16 cellular contexts compared by ENCODE assay signal in the genomic region with DNA sequence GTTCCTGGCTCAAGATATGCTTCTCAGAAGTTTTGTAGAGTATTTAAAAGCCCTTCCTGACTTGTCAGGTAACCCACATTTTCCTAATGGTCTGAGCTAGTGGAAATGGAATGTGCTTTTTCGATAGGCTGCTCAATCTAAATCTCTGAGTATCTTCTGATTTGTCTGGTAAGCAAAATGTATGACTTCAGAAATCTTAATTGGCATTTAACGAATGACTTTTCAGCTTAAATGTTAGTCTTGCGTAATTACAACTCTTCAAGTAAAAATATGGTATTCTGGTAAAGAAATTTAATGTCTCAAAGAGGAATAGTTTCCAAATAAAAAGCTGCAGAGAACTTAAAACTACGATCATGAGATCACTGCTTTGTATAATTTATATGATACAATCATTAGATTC.
DNase-seq lines count a peak whose midpoint lies in the region; ATAC-seq, FAIRE-seq and TF ChIP-seq lines count a peak whose summit lies in the region.
"Had no signal": no experiment of that assay in that cellular context is flagged by ENCODE, and none has a peak within 500 bp of the region (broad histone marks: within the 10 kb centered on the region; RNA-seq: fewer than 3 reads in every experiment).

No MANE protein-coding gene starts in this region.

- BruUV-seq in IMR-90 (replicated peaks; lab: Mats Ljungman, UMichigan) (no TSS peak), endothelial cell of umbilical vein (replicated peaks; lab: Mats Ljungman, UMichigan) (no TSS peak)

- DNase-seq in IMR-90, result no peak
- DNase-seq in endothelial cell of umbilical vein (ENCODE audit: low read depth, low spot score), result no peak
- DNase-seq in germinal center (ENCODE audit: low spot score), result no peak
- no peak for DNase-seq in naive thymus-derived CD4-positive, alpha-beta T cell
- DNase-seq in GM20000 (ENCODE audit: low spot score), result no peak
- DNase-seq: CD4-positive, alpha-beta T cell; CD8-positive, alpha-beta memory T cell; DMS79 treated with DMSO at 0.1 percent for 48 hours had no signal

- no peak overlapping the region for H3K56ac ChIP-seq in IMR-90 (ENCODE audit: extremely low read depth, insufficient read depth, low read length)

- H2AFZ ChIP-seq in ACC112 (ENCODE audit: low read length, unreplicated experiment), result peak overlapping the region; percentile 57
- no peak overlapping the region for H2AFZ ChIP-seq in IMR-90 (replicated peaks; ENCODE audit: low read length, poor library complexity)
- H2AFZ ChIP-seq in endothelial cell of umbilical vein (ENCODE audit: low read depth, low read length), result peak overlapping the region; percentile 57
- H2AFZ ChIP-seq: GM23338 had no signal

- POLR2A ChIA-PET in IMR-90 (lab: Charles Lee; ENCODE audit: unreplicated experiment) (interaction anchor here (0.7 kb wide), 1 partner anchor 948 kb away, joined by 3 read pairs; no protein-coding TSS in a partner anchor), endothelial cell of umbilical vein (lab: Charles Lee) (interaction anchor here (1.0 to 1.8 kb wide), 5 partner anchors 17 to 911 kb away, joined by 3 to 10 read pairs (median 8); a partner anchor contains a TSS)
- POLR2A ChIA-PET in naive thymus-derived CD4-positive, alpha-beta T cell (lab: Charles Lee), result no interaction called here

- no peak overlapping the region for H2BK120ac ChIP-seq in IMR-90 (ENCODE audit: low read depth, low read length)

- H3K4me3 ChIP-seq in ACC112 (ENCODE audit: low read depth, low read length) (no peak overlapping the region), IMR-90 (ENCODE audit: insufficient read depth, low read depth, low read length) (no peak overlapping the region), endothelial cell of umbilical vein (replicated peaks in 1 of 3; ENCODE audit: insufficient read depth in 1 of 3, low read depth in 1 of 3, low read length in 3 of 3) (no peak overlapping the region)
- no peak overlapping the region for H3K4me3 ChIP-seq in naive thymus-derived CD4-positive, alpha-beta T cell (ENCODE audit: low read length)
- H3K4me3 ChIP-seq: BLaER1 treated with 17β-estradiol and CSF1 and Interleukin-3, amounts not matched to agents 10 nM and 100 nM; GM23338; HAP-1 had no signal

- no peak overlapping the region for H3K4ac ChIP-seq in IMR-90 (ENCODE audit: low read depth, low read length)

- intact Hi-C loops in IMR-90 (cut with micrococcal nuclease), result loop anchor here (10.0 kb wide), 3 partner anchors 311 to 711 kb away; no protein-coding TSS in a partner anchor
- intact Hi-C loops in endothelial cell of umbilical vein (cut with micrococcal nuclease), result loop anchor here (5.0 kb wide), 2 partner anchors 309 to 609 kb away; no protein-coding TSS in a partner anchor
- intact Hi-C loops in naive thymus-derived CD4-positive, alpha-beta T cell (cut with micrococcal nuclease), result no loop called here

- no peak for TF ChIP-seq RAD21 in IMR-90 (IDR thresholded peaks at IDR 0.05; ENCODE audit: low read length)

- no peaks in the 10 kb centered on the region for H3K27me3 Mint-ChIP-seq in naive thymus-derived CD4-positive, alpha-beta T cell

- in situ Hi-C loops in IMR-90 (cut with MboI; ENCODE audit: low sequenced_read_pairs), result no loop called here

- H4K91ac ChIP-seq in IMR-90 (ENCODE audit: insufficient read depth, low read depth, low read length), result no peak overlapping the region

- peaks cover 4% of the 10 kb centered on the region for H3K4me1 ChIP-seq in ACC112 (ENCODE audit: control insufficient read depth, insufficient read depth, low read length, unreplicated experiment)
- no peaks in the 10 kb centered on the region for H3K4me1 ChIP-seq in IMR-90 (ENCODE audit: control insufficient read depth, insufficient read depth, low read length)
- H3K4me1 ChIP-seq in endothelial cell of umbilical vein (ENCODE audit: control insufficient read depth, extremely low read depth, insufficient read depth, low read length), result peaks cover 7% of the 10 kb centered on the region
- H3K4me1 ChIP-seq in naive thymus-derived CD4-positive, alpha-beta T cell (ENCODE audit: control insufficient read depth in 2 of 2, insufficient read depth in 2 of 2, low read length in 2 of 2), result no peaks in the 10 kb centered on the region
- H3K4me1 ChIP-seq: HAP-1 had no signal

- no peak overlapping the region for H2BK5ac ChIP-seq in IMR-90 (ENCODE audit: low read depth, low read length, poor library complexity, severe bottlenecking)

- H3K27ac ChIP-seq in ACC112 (ENCODE audit: low read depth, low read length), result no peak overlapping the region
- H3K27ac ChIP-seq in IMR-90 (ENCODE audit: insufficient read depth, low read length), result no peak overlapping the region
- H3K27ac ChIP-seq in endothelial cell of umbilical vein (ENCODE audit: insufficient read depth, low read depth, low read length), result no peak overlapping the region
- H3K27ac ChIP-seq in naive thymus-derived CD4-positive, alpha-beta T cell (ENCODE audit: low read depth, low read length), result no peak overlapping the region
- H3K27ac ChIP-seq: BLaER1 treated with 17β-estradiol and CSF1 and Interleukin-3, amounts not matched to agents 10 nM and 100 nM had no signal

- H3K79me1 ChIP-seq in IMR-90 (ENCODE audit: low read depth in 1 of 2, low read length in 2 of 2), result no peaks in the 10 kb centered on the region

- no peak overlapping the region for H3K27ac Mint-ChIP-seq in naive thymus-derived CD4-positive, alpha-beta T cell
- H3K27ac Mint-ChIP-seq: CD14-positive monocyte; CD4-positive, alpha-beta T cell; CD8-positive, alpha-beta memory T cell; GM23338; HFFc6 had no signal

- no peak overlapping the region for H3K23ac ChIP-seq in IMR-90 (ENCODE audit: low read depth, low read length)

- H2AK5ac ChIP-seq in IMR-90 (ENCODE audit: low read depth, low read length), result no peak overlapping the region

- H3K14ac ChIP-seq in IMR-90 (replicated peaks; ENCODE audit: low read depth, low read length), result no peak overlapping the region

- H3K4me1 Mint-ChIP-seq in naive thymus-derived CD4-positive, alpha-beta T cell, result no peaks in the 10 kb centered on the region
- H3K4me1 Mint-ChIP-seq: CD8-positive, alpha-beta memory T cell had no signal

- H2BK20ac ChIP-seq in IMR-90 (ENCODE audit: low read depth, low read length), result no peak overlapping the region

- H4K5ac ChIP-seq in IMR-90 (ENCODE audit: low read depth, low read length), result no peak overlapping the region

- H3K4me3 Mint-ChIP-seq in naive thymus-derived CD4-positive, alpha-beta T cell, result no peak overlapping the region
- H3K4me3 Mint-ChIP-seq: CD14-positive monocyte; CD4-positive, alpha-beta T cell; CD8-positive, alpha-beta memory T cell; GM23338 had no signal

- H3K9me1 ChIP-seq in IMR-90 (ENCODE audit: insufficient read depth, low read length) (no peaks in the 10 kb centered on the region), endothelial cell of umbilical vein (replicated peaks; ENCODE audit: control insufficient read depth, extremely low read depth, insufficient read depth, low read length) (no peaks in the 10 kb centered on the region)

- no CpG with 5 or more reads among the region's 4 CpGs for WGBS in IMR-90 (ENCODE audit: extremely low coverage in 2 of 2, insufficient read length in 1 of 2), 2 experiments

- TF ChIP-seq POLR2A in IMR-90 (IDR thresholded peaks at IDR 0.05; ENCODE audit: low read depth, low read length), result no peak
- no peak for TF ChIP-seq POLR2A in endothelial cell of umbilical vein (IDR thresholded peaks at IDR 0.05; ENCODE audit: low read depth, low read length)

- no peaks in the 10 kb centered on the region for H3K9me3 ChIP-seq in IMR-90 (ENCODE audit: control insufficient read depth, insufficient read depth, low read length)
- H3K9me3 ChIP-seq in endothelial cell of umbilical vein (replicated peaks; ENCODE audit: control insufficient read depth, insufficient read depth, low read length), result no peaks in the 10 kb centered on the region
- no peaks in the 10 kb centered on the region for H3K9me3 ChIP-seq in naive thymus-derived CD4-positive, alpha-beta T cell (ENCODE audit: control insufficient read depth in 2 of 3, low read length in 3 of 3)
- H3K9me3 ChIP-seq: BE2C, HAP-1 had no signal

- H3K36me3 ChIP-seq in ACC112 (ENCODE audit: insufficient read depth, low read length), result no peaks in the 10 kb centered on the region
- no peaks in the 10 kb centered on the region for H3K36me3 ChIP-seq in IMR-90 (ENCODE audit: control insufficient read depth, insufficient read depth, low read length)
- H3K36me3 ChIP-seq in endothelial cell of umbilical vein (ENCODE audit: control insufficient read depth in 2 of 2, extremely low read depth in 1 of 2, insufficient read depth in 2 of 2, low read length in 2 of 2), result no peaks in the 10 kb centered on the region
- H3K36me3 ChIP-seq in naive thymus-derived CD4-positive, alpha-beta T cell (ENCODE audit: control insufficient read depth in 2 of 3, insufficient read depth in 3 of 3, low read length in 3 of 3), result no peaks in the 10 kb centered on the region
- H3K36me3 ChIP-seq: BE2C; BLaER1 treated with 17β-estradiol and CSF1 and Interleukin-3, amounts not matched to agents 10 nM and 100 nM; HAP-1 had no signal

- H3K4me2 ChIP-seq in IMR-90 (ENCODE audit: low read depth, low read length) (no peak overlapping the region), endothelial cell of umbilical vein (ENCODE audit: insufficient read depth, low read length) (no peak overlapping the region)
- H3K4me2 ChIP-seq: BLaER1 treated with 17β-estradiol and CSF1 and Interleukin-3, amounts not matched to agents 10 nM and 100 nM; GM23338 had no signal

- no peaks in the 10 kb centered on the region for H3K79me2 ChIP-seq in ACC112 (ENCODE audit: control insufficient read depth, insufficient read depth, low read length, unreplicated experiment)
- H3K79me2 ChIP-seq in endothelial cell of umbilical vein (ENCODE audit: control insufficient read depth, insufficient read depth, low read length), result no peaks in the 10 kb centered on the region

- no peak overlapping the region for H2AK9ac ChIP-seq in IMR-90 (replicated peaks; ENCODE audit: low read depth, low read length, poor library complexity)

- H4K20me1 ChIP-seq in IMR-90 (ENCODE audit: insufficient read depth, low read length), result no peaks in the 10 kb centered on the region
- no peaks in the 10 kb centered on the region for H4K20me1 ChIP-seq in endothelial cell of umbilical vein (replicated peaks; ENCODE audit: control insufficient read depth, extremely low read depth, insufficient read depth, low read length)
- H4K20me1 ChIP-seq: BLaER1 treated with 17β-estradiol and CSF1 and Interleukin-3, amounts not matched to agents 10 nM and 100 nM had no signal

- TF ChIP-seq CTCF in IMR-90 (conservative IDR thresholded peaks at IDR 0.05; ENCODE audit: low read depth, low read length), result no peak
- TF ChIP-seq CTCF in endothelial cell of umbilical vein (IDR thresholded peaks at IDR 0.05; ENCODE audit: extremely low read depth in 1 of 2, insufficient read depth in 1 of 2, low read depth in 1 of 2, low read length in 2 of 2), result no peak
- TF ChIP-seq CTCF in GM20000 (IDR thresholded peaks at IDR 0.05; ENCODE audit: extremely low read depth, missing control alignments), result no peak

- no peak overlapping the region for H2BK15ac ChIP-seq in IMR-90 (ENCODE audit: low read depth, low read length)

- no peaks in the 10 kb centered on the region for H3K27me3 ChIP-seq in ACC112 (ENCODE audit: insufficient read depth, low read length)
- H3K27me3 ChIP-seq in IMR-90 (ENCODE audit: control insufficient read depth, insufficient read depth, low read length), result no peaks in the 10 kb centered on the region
- no peaks in the 10 kb centered on the region for H3K27me3 ChIP-seq in endothelial cell of umbilical vein (ENCODE audit: control insufficient read depth in 2 of 2, insufficient read depth in 2 of 2, low read length in 2 of 2)
- H3K27me3 ChIP-seq in naive thymus-derived CD4-positive, alpha-beta T cell (ENCODE audit: control insufficient read depth in 2 of 2, insufficient read depth in 2 of 2, low read length in 2 of 2), result no peaks in the 10 kb centered on the region
- H3K27me3 ChIP-seq: BE2C; BLaER1 treated with 17β-estradiol and CSF1 and Interleukin-3, amounts not matched to agents 10 nM and 100 nM had no signal

- CTCF ChIA-PET in IMR-90 (lab: Yijun Ruan, JAX), result interaction anchor here (1.1 to 1.6 kb wide), 4 partner anchors 11 to 910 kb away, joined by 3 to 4 read pairs (median 4); no protein-coding TSS in a partner anchor
- CTCF ChIA-PET in endothelial cell of umbilical vein (lab: Charles Lee), result interaction anchor here (0.6 to 3.1 kb wide), 70 partner anchors 10 to 1231 kb away, joined by 3 to 76 read pairs (median 4); a partner anchor contains a TSS
- CTCF ChIA-PET in naive thymus-derived CD4-positive, alpha-beta T cell (lab: Charles Lee), result no interaction called here

- no peak for ATAC-seq in IMR-90 (ENCODE audit: low read depth)
- no peak for ATAC-seq in naive thymus-derived CD4-positive, alpha-beta T cell

- H3K9ac ChIP-seq in IMR-90 (ENCODE audit: low read depth, low read length) (no peak overlapping the region), endothelial cell of umbilical vein (replicated peaks; ENCODE audit: extremely low read depth, insufficient read depth, low read length) (no peak overlapping the region)
- H3K9ac ChIP-seq: BLaER1 treated with 17β-estradiol and CSF1 and Interleukin-3, amounts not matched to agents 10 nM and 100 nM had no signal

- no peaks in the 10 kb centered on the region for H3K9me3 Mint-ChIP-seq in naive thymus-derived CD4-positive, alpha-beta T cell
- H3K9me3 Mint-ChIP-seq: CD14-positive monocyte; CD4-positive, alpha-beta T cell; CD8-positive, alpha-beta memory T cell; GM23338; HFFc6 had no signal

- FAIRE-seq in endothelial cell of umbilical vein (lab: Jason Lieb, UNC), result no peak
- FAIRE-seq: GM19239 had no signal

- no peak overlapping the region for H4K8ac ChIP-seq in IMR-90 (ENCODE audit: low read depth in 2 of 2, low read length in 2 of 2)

- no peak overlapping the region for H3K18ac ChIP-seq in IMR-90 (ENCODE audit: low read depth, low read length)

- dilution Hi-C loops in IMR-90 (cut with HindIII; ENCODE audit: low sequenced_read_pairs, unreplicated experiment), result no loop called here
- dilution Hi-C loops in endothelial cell of umbilical vein (cut with MboI; ENCODE audit: extremely low pct_ligation_motif_present, low sequenced_read_pairs), result no loop called here

- H3K36me3 Mint-ChIP-seq in naive thymus-derived CD4-positive, alpha-beta T cell, result no peaks in the 10 kb centered on the region
- H3K36me3 Mint-ChIP-seq: CD14-positive monocyte; CD8-positive, alpha-beta memory T cell had no signal

Comparison
In these comparisons a context has a peak if more than half of its experiments do, and no peak if none do; other contexts are left out.
1. intact Hi-C loops: an anchor here in IMR-90 (10.0 kb wide) and endothelial cell of umbilical vein (5.0 kb wide); none called in naive thymus-derived CD4-positive, alpha-beta T cell.